Comparison of ENCODE assay signal across 11 cellular contexts in genomic region chr7:102611926-102612325, GRCh38. TPM values are rescaled to one million over a fixed set of nuclear protein-coding genes. Genes with fewer than 3 reads are reported as not detected.
DNase-seq lines count a peak whose midpoint lies in the region; ATAC-seq and TF ChIP-seq lines count a peak whose summit lies in the region.
"Not testable (repeated sequence)": the region's sequence is repeated elsewhere in the genome, so short reads cannot be mapped to it uniquely, and the experiment has no call there.
"Had no signal": no experiment of that assay in that cellular context is flagged by ENCODE, and none has a peak within 500 bp of the region (broad histone marks: within the 10 kb centered on the region; RNA-seq: fewer than 3 reads in every experiment).

No MANE protein-coding gene starts in this region.

- not testable (repeated sequence) for H3K4ac ChIP-seq in trophoblast cell (ENCODE audit: low read depth, low read length)

- H3K23ac ChIP-seq in trophoblast cell (ENCODE audit: low read length) = not testable (repeated sequence)

- H3K9me3 ChIP-seq in BE2C; right lobe of liver; trophoblast cell (ENCODE audit: insufficient read depth, low read depth, low read length); testis: not testable (repeated sequence)

- DNase-seq in BE2C = peak; percentile 18
- peak; percentile 1 for DNase-seq in HT-29 (ENCODE audit: low spot score)
- not testable (repeated sequence) for DNase-seq in activated CD4-positive, alpha-beta T cell treated with anti-CD3 and anti-CD28 coated beads, Interleukin-2, amount 10 ng/mL, durations not matched to agents 24 days and 14 days; trophoblast cell
- DNase-seq in coronary artery (ENCODE audit: low spot score) = peak; percentile 54
- DNase-seq in Right ventricle myocardium superior = peak; percentile 54
- peak; percentile 27 to 56 (median 50) for DNase-seq in right lobe of liver
- DNase-seq in testis = peak; percentile 32

- not testable (repeated sequence) for H2BK5ac ChIP-seq in trophoblast cell (ENCODE audit: low read depth, low read length, poor library complexity)

- WGBS in right lobe of liver (ENCODE audit: insufficient coverage, low coverage, low lambda C conversion rate, missing lambda C conversion rate) = 37% methylated on average over 4 of the region's 10 CpGs
- no CpG with 5 or more reads among the region's 10 CpGs for WGBS in trophoblast cell (ENCODE audit: extremely low coverage, insufficient coverage, insufficient read length)
- WGBS in testis, 2 donors = 18 to 30% methylated on average over 7 of the region's 10 CpGs

- H3K79me1 ChIP-seq in trophoblast cell (ENCODE audit: low read length) = not testable (repeated sequence)

- not testable (repeated sequence) for H3K4me2 ChIP-seq in trophoblast cell (ENCODE audit: low read length)

- ATAC-seq in Right ventricle myocardium superior (ENCODE audit: poor library complexity); right lobe of liver: not testable (repeated sequence)

- not testable (repeated sequence) for H3K4me3 ChIP-seq in BE2C (ENCODE audit: low read depth, low read length); coronary artery; right lobe of liver; trophoblast cell (ENCODE audit: low read depth, low read length); testis

- not testable (repeated sequence) for H2AFZ ChIP-seq in trophoblast cell (ENCODE audit: insufficient read depth, low read length, poor library complexity)

- H3K18ac ChIP-seq in trophoblast cell (ENCODE audit: low read length) = peak overlapping the region; percentile 14

- peak overlapping the region; percentile 34 for H3K4me3 Mint-ChIP-seq in activated CD4-positive, alpha-beta T cell treated with anti-CD3 and anti-CD28 coated beads, Interleukin-2, amount 10 ng/mL, durations not matched to agents 24 days and 14 days

- not testable (repeated sequence) for H2AK5ac ChIP-seq in trophoblast cell (ENCODE audit: low read length)

- H2BK12ac ChIP-seq in trophoblast cell (ENCODE audit: low read length) = not testable (repeated sequence)

- not testable (repeated sequence) for H3K27ac Mint-ChIP-seq in activated CD4-positive, alpha-beta T cell treated with anti-CD3 and anti-CD28 coated beads, Interleukin-2, amount 10 ng/mL, durations not matched to agents 24 days and 14 days

- not testable (repeated sequence) for H3K36me3 Mint-ChIP-seq in activated CD4-positive, alpha-beta T cell treated with anti-CD3 and anti-CD28 coated beads, Interleukin-2, amount 10 ng/mL, durations not matched to agents 24 days and 14 days (ENCODE audit: low read depth)

- not testable (repeated sequence) for H3K14ac ChIP-seq in trophoblast cell (ENCODE audit: low read length)

- H4K91ac ChIP-seq in trophoblast cell (ENCODE audit: low read depth, low read length) = peak overlapping the region; percentile 7

- H3K27ac ChIP-seq in coronary artery (peak overlapping the region in 1 of 2 donors; percentile 72), testis (peak overlapping the region in 1 of 2 donors; percentile 53)
- not testable (repeated sequence) for H3K27ac ChIP-seq in right lobe of liver; trophoblast cell (ENCODE audit: low read depth, low read length)

- H3K79me2 ChIP-seq in trophoblast cell (ENCODE audit: control insufficient read depth, insufficient read depth, low read length, poor library complexity) = not testable (repeated sequence)

- not testable (repeated sequence) for H2BK120ac ChIP-seq in trophoblast cell (ENCODE audit: insufficient read depth, low read length, poor library complexity)

- not testable (repeated sequence) for H3K27me3 ChIP-seq in BE2C; right lobe of liver; trophoblast cell (ENCODE audit: insufficient read depth, low read length); testis

- H4K12ac ChIP-seq in trophoblast cell (ENCODE audit: low read depth, low read length) = not testable (repeated sequence)

- not testable (repeated sequence) for H3K36me3 ChIP-seq in BE2C; right lobe of liver; trophoblast cell (ENCODE audit: control insufficient read depth in 1 of 2, insufficient read depth in 2 of 2, low read length in 2 of 2); testis (ENCODE audit: low read depth, missing control alignments)

- not testable (repeated sequence) for H3K9me3 Mint-ChIP-seq in activated CD4-positive, alpha-beta T cell treated with anti-CD3 and anti-CD28 coated beads, Interleukin-2, amount 10 ng/mL, durations not matched to agents 24 days and 14 days

- H3K27me3 Mint-ChIP-seq in activated CD4-positive, alpha-beta T cell treated with anti-CD3 and anti-CD28 coated beads, Interleukin-2, amount 10 ng/mL, durations not matched to agents 24 days and 14 days = not testable (repeated sequence)

- not testable (repeated sequence) for H3K4me1 Mint-ChIP-seq in activated CD4-positive, alpha-beta T cell treated with anti-CD3 and anti-CD28 coated beads, Interleukin-2, amount 10 ng/mL, durations not matched to agents 24 days and 14 days

- not testable (repeated sequence) for H3K4me1 ChIP-seq in BE2C; right lobe of liver; trophoblast cell (ENCODE audit: control insufficient read depth in 1 of 2, insufficient read depth in 2 of 2, low read length in 2 of 2); testis

- TF ChIP-seq CTCF in BE2C (IDR thresholded peaks at IDR 0.05; ENCODE audit: low read depth, low read length); coronary artery (IDR thresholded peaks at IDR 0.05); right lobe of liver (IDR thresholded peaks at IDR 0.05); testis (IDR thresholded peaks at IDR 0.05): not testable (repeated sequence)

- TF ChIP-seq POLR2A in right lobe of liver (IDR thresholded peaks at IDR 0.05); testis (IDR thresholded peaks at IDR 0.05): not testable (repeated sequence)

- intact Hi-C loops in activated CD4-positive, alpha-beta T cell treated with anti-CD3 and anti-CD28 coated beads, Interleukin-2, amount 10 ng/mL, durations not matched to agents 24 days and 14 days (cut with micrococcal nuclease); Right ventricle myocardium superior (cut with DNase I); right lobe of liver (cut with DNase I); testis (cut with DNase I; ENCODE audit: low total_unique reads): not testable (repeated sequence)

- H3K9ac ChIP-seq in trophoblast cell (ENCODE audit: low read length) = not testable (repeated sequence)

- H4K8ac ChIP-seq in trophoblast cell (ENCODE audit: low read depth, low read length) = peak overlapping the region; percentile 22

RNA-seq across cellular contexts. Expression of gene RASA4, which starts 4.6 kb away (rescaled TPM):
- 19.6 TPM for polyA plus RNA-seq in BE2C (2012; ENCODE audit: insufficient read depth, insufficient read length, low read depth)
- 26.0 and 43.0 TPM in 2 replicates for total RNA-seq in HT-29 (2014; rRNA removed; shearing (Covaris generic))
- total RNA-seq in activated CD4-positive, alpha-beta T cell treated with anti-CD3 and anti-CD28 coated beads, Interleukin-2, amount 10 ng/mL, durations not matched to agents 24 days and 14 days = 52.8 and 54.1 TPM in 2 replicates
- 16.6 TPM for total RNA-seq in Right ventricle myocardium superior
- total RNA-seq in right lobe of liver = 10 to 100 TPM in 1 of 6 experiments, 1 to 10 TPM in 5; 1.9 to 10.5 (median 7.2) TPM
- 9.0 and 9.3 TPM in 2 replicates for polyA plus RNA-seq in trophoblast cell (2013)
- total RNA-seq in testis = 10 to 100 TPM; 28.0 to 49.0 TPM
- 43.3 TPM for polyA plus RNA-seq in testis (ENCODE audit: insufficient read depth, low read depth, low replicate concordance)

RNA-seq across cellular contexts. Expression of gene UPK3BL1, which starts 30.7 kb away (rescaled TPM):
- 2.3 TPM for polyA plus RNA-seq in BE2C (2012; ENCODE audit: insufficient read depth, insufficient read length, low read depth)
- total RNA-seq in HT-29 (2014; rRNA removed; shearing (Covaris generic)) = 39.8 and 44.1 TPM in 2 replicates
- total RNA-seq in activated CD4-positive, alpha-beta T cell treated with anti-CD3 and anti-CD28 coated beads, Interleukin-2, amount 10 ng/mL, durations not matched to agents 24 days and 14 days = 14.4 and 23.0 TPM in 2 replicates
- total RNA-seq in Right ventricle myocardium superior (12.2 TPM), right lobe of liver (10 to 100 TPM in 2 of 6 experiments, 1 to 10 TPM in 4; 6.2 to 12.4 (median 8.8) TPM), testis (10 to 100 TPM; 22.5 to 24.2 TPM)
- 7.1 and 7.6 TPM in 2 replicates for polyA plus RNA-seq in trophoblast cell (2013)
- 27.4 TPM for polyA plus RNA-seq in testis (ENCODE audit: insufficient read depth, low read depth, low replicate concordance)

RNA-seq across cellular contexts. Expression of gene SPDYE2B, which starts 38.2 kb away (rescaled TPM):
- polyA plus RNA-seq in BE2C (2012; ENCODE audit: insufficient read depth, insufficient read length, low read depth) = not detected
- total RNA-seq in HT-29 (2014; rRNA removed; shearing (Covaris generic)) = not detected in 2 replicates
- not detected in 2 replicates for total RNA-seq in activated CD4-positive, alpha-beta T cell treated with anti-CD3 and anti-CD28 coated beads, Interleukin-2, amount 10 ng/mL, durations not matched to agents 24 days and 14 days
- total RNA-seq in Right ventricle myocardium superior (not detected), right lobe of liver (not detected), testis (10 to 100 TPM in 1 of 2 donors, 1 to 10 TPM in 1; 1.4 to 10.6 TPM)
- not detected in 2 replicates for polyA plus RNA-seq in trophoblast cell (2013)
- polyA plus RNA-seq in testis (ENCODE audit: insufficient read depth, low read depth, low replicate concordance) = 3.3 TPM
- total RNA-seq: activated T-helper 17 cell treated with anti-CD3 and anti-CD28 coated beads, Interleukin-2, amount 50 U/mL, for 72 hours; mammary epithelial cell; osteoblast had no signal
- polyA plus RNA-seq: mammary epithelial cell had no signal

RNA-seq across cellular contexts. Expression of gene POLR2J3, which starts 39.5 kb away (rescaled TPM):
- 67.9 TPM for polyA plus RNA-seq in BE2C (2012; ENCODE audit: insufficient read depth, insufficient read length, low read depth)
- 35.1 and 38.6 TPM in 2 replicates for total RNA-seq in HT-29 (2014; rRNA removed; shearing (Covaris generic))
- total RNA-seq in activated CD4-positive, alpha-beta T cell treated with anti-CD3 and anti-CD28 coated beads, Interleukin-2, amount 10 ng/mL, durations not matched to agents 24 days and 14 days = 49.3 and 50.9 TPM in 2 replicates
- total RNA-seq in Right ventricle myocardium superior = 12.0 TPM
- 10 to 100 TPM in 4 of 6 experiments, 1 to 10 TPM in 2; 6.3 to 25.3 (median 12.9) TPM for total RNA-seq in right lobe of liver
- polyA plus RNA-seq in trophoblast cell (2013) = 90.4 and 97.4 TPM in 2 replicates
- 10 to 100 TPM; 31.3 to 45.5 TPM for total RNA-seq in testis
- polyA plus RNA-seq in testis (ENCODE audit: insufficient read depth, low read depth, low replicate concordance) = 66.4 TPM

RNA-seq across cellular contexts. Expression of gene POLR2J2, which starts 59.5 kb away (rescaled TPM):
- not detected for polyA plus RNA-seq in BE2C (2012; ENCODE audit: insufficient read depth, insufficient read length, low read depth)
- total RNA-seq in HT-29 (2014; rRNA removed; shearing (Covaris generic)) = 2.8 and 4.2 TPM in 2 replicates
- total RNA-seq in activated CD4-positive, alpha-beta T cell treated with anti-CD3 and anti-CD28 coated beads, Interleukin-2, amount 10 ng/mL, durations not matched to agents 24 days and 14 days = 17.8 and 20.2 TPM in 2 replicates
- total RNA-seq in Right ventricle myocardium superior (1.7 TPM), right lobe of liver (1 to 10 TPM in 4 of 6 experiments, under 1 TPM in 2; 0.25 to 9.5 (median 5.2) TPM), testis (10 to 100 TPM in 1 of 2 donors, 1 to 10 TPM in 1; 7.6 to 10.2 TPM)
- polyA plus RNA-seq in trophoblast cell (2013) = 3.9 and 4.6 TPM in 2 replicates
- polyA plus RNA-seq in testis (ENCODE audit: insufficient read depth, low read depth, low replicate concordance) = 1.4 TPM
